In the genomic region with DNA sequence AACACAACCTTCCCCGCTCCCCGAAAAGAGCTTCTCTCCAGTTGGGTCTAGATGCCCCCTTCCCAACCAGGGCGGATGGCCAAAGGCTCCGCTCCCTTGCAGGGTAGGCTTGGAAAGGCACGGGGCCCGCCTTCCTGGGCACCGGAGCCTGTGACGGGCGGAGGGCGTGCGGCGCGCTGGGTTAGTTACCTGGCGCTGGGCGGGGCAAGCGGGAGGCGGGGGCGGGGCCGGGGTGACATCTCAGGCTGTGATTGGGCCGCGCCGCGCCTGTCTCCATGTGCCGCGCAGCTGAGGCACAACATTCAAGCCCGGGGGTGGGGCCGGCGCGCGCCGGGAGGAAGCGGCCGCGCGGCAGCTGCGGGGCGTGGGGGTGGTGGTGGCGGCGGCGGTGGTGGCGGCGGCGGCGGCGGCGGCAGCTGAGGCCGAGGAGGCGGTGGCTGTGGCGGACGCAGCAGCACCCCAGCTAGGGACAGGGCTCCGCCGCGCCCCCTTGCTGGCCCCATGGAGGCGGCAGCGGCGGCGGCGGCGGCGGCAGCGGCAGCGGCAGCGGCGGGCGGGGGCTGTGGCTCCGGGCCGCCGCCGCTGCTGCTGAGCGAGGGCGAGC, we compare ENCODE assay signal across 7 cellular contexts. TPM values are rescaled to one million over a fixed set of nuclear protein-coding genes. Genes with fewer than 3 reads are reported as not detected.
DNase-seq lines count a peak whose midpoint lies in the region; ATAC-seq and TF ChIP-seq lines count a peak whose summit lies in the region.

A gene (plus strand): TSS at position 298 of the 604 bp plus-strand sequence. CDS start 204 bp downstream, at position 502.

- no peak for TF ChIP-seq CTCF in WERI-Rb-1 (IDR thresholded peaks at IDR 0.05; ENCODE audit: low read depth, low read length)

- H3K36me3 ChIP-seq in WERI-Rb-1 (no peaks in the 10 kb centered on the region), skeletal muscle tissue (ENCODE audit: control insufficient read depth in 3 of 3, insufficient read depth in 3 of 3, low read length in 3 of 3) (no peaks in the 10 kb centered on the region)

- H3K9me3 ChIP-seq in WERI-Rb-1 (ENCODE audit: severe bottlenecking), result no peaks in the 10 kb centered on the region
- H3K9me3 ChIP-seq in skeletal muscle tissue (ENCODE audit: control insufficient read depth in 3 of 3, low read length in 3 of 3), result no peaks in the 10 kb centered on the region

- ATAC-seq in GM18520 (IDR thresholded peaks at IDR 0.05; ENCODE audit: unreplicated experiment), result peak; percentile 65
- ATAC-seq in HG02981 (IDR thresholded peaks at IDR 0.05; ENCODE audit: unreplicated experiment), result peak; percentile 98

- H3K4me3 ChIP-seq in WERI-Rb-1 (ENCODE audit: low read depth, low read length) (peak within 1 kb of the TSS; percentile 41), skeletal muscle tissue (ENCODE audit: low read length in 3 of 3) (peak within 1 kb of the TSS; percentile 57 to 66 (median 64))

- peak within 1 kb of the TSS; percentile 23 to 54 (median 33) for H3K9ac ChIP-seq in skeletal muscle tissue (ENCODE audit: low read depth in 1 of 3, low read length in 3 of 3)

- in situ Hi-C loops in T47D (cut with HindIII; ENCODE audit: low pct_unique_long_range_greater_than_20kb, low sequenced_read_pairs), result no loop called here

- H3K27me3 ChIP-seq in WERI-Rb-1 (ENCODE audit: insufficient read depth, low read depth, severe bottlenecking), result peaks cover 27% of the 10 kb centered on the region
- H3K27me3 ChIP-seq in skeletal muscle tissue (ENCODE audit: control insufficient read depth in 3 of 3, insufficient read depth in 3 of 3, low read length in 3 of 3), result no peaks in the 10 kb centered on the region

- H3K27ac ChIP-seq in WERI-Rb-1, result no peak within 1 kb of the TSS
- no peak within 1 kb of the TSS for H3K27ac ChIP-seq in skeletal muscle tissue (ENCODE audit: low read depth, low read length)

- peak; percentile 63 for DNase-seq in NCI-H2107 treated with DMSO at 0.1 percent for 48 hours (lab: John Stamatoyannopoulos, UW; ENCODE audit: unreplicated experiment)
- peak; percentile 78 for DNase-seq in WERI-Rb-1
- DNase-seq in T47D (ENCODE audit: low read depth in 1 of 2, low spot score in 1 of 2), result peak; percentile 81 to 93
- DNase-seq in iPS-NIHi11 (ENCODE audit: low spot score), result peak; percentile 89

- peaks cover 2 to 8% (median 5%) of the 10 kb centered on the region in 3 donors for H3K4me1 ChIP-seq in skeletal muscle tissue (ENCODE audit: control insufficient read depth in 3 of 3, insufficient read depth in 3 of 3, low read length in 3 of 3)

RNA-seq across cellular contexts. Expression of the gene that starts here (rescaled TPM):
- 7.8 TPM for total RNA-seq in skeletal muscle tissue
